8 cellular contexts compared by ENCODE assay signal in genomic region chr12:2959508-2960431, GRCh38. TPM values are rescaled to one million over a fixed set of nuclear protein-coding genes. Genes with fewer than 3 reads are reported as not detected.
DNase-seq lines count a peak whose midpoint lies in the region; ATAC-seq and TF ChIP-seq lines count a peak whose summit lies in the region.

No MANE protein-coding gene starts in this region.

- peaks cover 54% of the 10 kb centered on the region for H3K27me3 Mint-ChIP-seq in activated CD4-positive, alpha-beta memory T cell treated with anti-CD3 and anti-CD28 coated beads, Interleukin-2, amount 10 ng/mL, durations not matched to agents 7 days and 5 days

- peaks cover 19% of the 10 kb centered on the region for H3K4me1 Mint-ChIP-seq in activated CD4-positive, alpha-beta memory T cell treated with anti-CD3 and anti-CD28 coated beads, Interleukin-2, amount 10 ng/mL, durations not matched to agents 7 days and 5 days

- H3K4me3 ChIP-seq in foreskin fibroblast (ENCODE audit: low read depth in 1 of 2, low read length in 2 of 2) (peak overlapping the region; percentile 54 to 74), neuron (ENCODE audit: low read length) (peak overlapping the region; percentile 91)

- ATAC-seq in HG03039 (IDR thresholded peaks at IDR 0.05; ENCODE audit: unreplicated experiment), result no peak
- ATAC-seq in GM18498 (IDR thresholded peaks at IDR 0.05; ENCODE audit: unreplicated experiment), result no peak

- no peaks in the 10 kb centered on the region for H3K36me3 ChIP-seq in neuron (ENCODE audit: insufficient read depth, low read length)

- peak overlapping the region; percentile 96 for H2AFZ ChIP-seq in neuron (ENCODE audit: low read depth, low read length)

- peaks cover 3% of the 10 kb centered on the region for H3K36me3 Mint-ChIP-seq in activated CD4-positive, alpha-beta memory T cell treated with anti-CD3 and anti-CD28 coated beads, Interleukin-2, amount 10 ng/mL, durations not matched to agents 7 days and 5 days (ENCODE audit: low read depth)

- POLR2A ChIA-PET in activated CD4-positive, alpha-beta memory T cell treated with anti-CD3 and anti-CD28 coated beads, Interleukin-2, amount 10 ng/mL, durations not matched to agents 7 days and 5 days (lab: Charles Lee), result no interaction called here

- H3K9me3 Mint-ChIP-seq in activated CD4-positive, alpha-beta memory T cell treated with anti-CD3 and anti-CD28 coated beads, Interleukin-2, amount 10 ng/mL, durations not matched to agents 7 days and 5 days, result no peaks in the 10 kb centered on the region

- peak overlapping the region; percentile 50 for H3K4me3 Mint-ChIP-seq in activated CD4-positive, alpha-beta memory T cell treated with anti-CD3 and anti-CD28 coated beads, Interleukin-2, amount 10 ng/mL, durations not matched to agents 7 days and 5 days

- H3K27ac Mint-ChIP-seq in activated CD4-positive, alpha-beta memory T cell treated with anti-CD3 and anti-CD28 coated beads, Interleukin-2, amount 10 ng/mL, durations not matched to agents 7 days and 5 days, result no peak overlapping the region

- CTCF ChIA-PET in activated CD4-positive, alpha-beta memory T cell treated with anti-CD3 and anti-CD28 coated beads, Interleukin-2, amount 10 ng/mL, durations not matched to agents 7 days and 5 days (lab: Charles Lee), result no interaction called here

- H3K9me3 ChIP-seq in neuron (ENCODE audit: low read length), result no peaks in the 10 kb centered on the region

- in situ Hi-C loops in KBM-7 (cut with MboI; ENCODE audit: low pct_unique_long_range_greater_than_20kb, low sequenced_read_pairs), result no loop called here

- TF ChIP-seq CTCF in foreskin fibroblast (IDR thresholded peaks at IDR 0.05; ENCODE audit: low read depth, low read length), result no peak

- peaks cover 35% of the 10 kb centered on the region for H3K4me1 ChIP-seq in neuron (ENCODE audit: insufficient read depth, low read length)

- DNase-seq in NCI-H446 (lab: John Stamatoyannopoulos, UW) (peak; percentile 53 to 64), NCI-H446 treated with DMSO at 0.1 percent for 48 hours (lab: John Stamatoyannopoulos, UW) (no peak), KBM-7 (peak; percentile 45), foreskin fibroblast (peak; percentile 58 to 81)
- DNase-seq in activated CD4-positive, alpha-beta memory T cell treated with anti-CD3 and anti-CD28 coated beads, Interleukin-2, amount 10 ng/mL, durations not matched to agents 7 days and 5 days, result no peak

- H3K27me3 ChIP-seq in neuron (ENCODE audit: insufficient read depth, low read length), result no peaks in the 10 kb centered on the region

RNA-seq across cellular contexts. Expression of gene TEAD4, which starts 0.6 kb away (rescaled TPM):
- total RNA-seq in activated CD4-positive, alpha-beta memory T cell treated with anti-CD3 and anti-CD28 coated beads, Interleukin-2, amount 10 ng/mL, durations not matched to agents 7 days and 5 days, result under 1 TPM; 0.68 to 0.83 TPM

Comparison
In these comparisons a context has a peak if more than half of its experiments do, and no peak if none do; other contexts are left out.
1. DNase-seq: peak in NCI-H446 (2 of 2), KBM-7 (single experiment) and foreskin fibroblast (2 of 2); none in NCI-H446 treated with DMSO at 0.1 percent for 48 hours (single experiment) and activated CD4-positive, alpha-beta memory T cell treated with anti-CD3 and anti-CD28 coated beads, Interleukin-2, amount 10 ng/mL, durations not matched to agents 7 days and 5 days (single experiment).